In the genomic region with DNA sequence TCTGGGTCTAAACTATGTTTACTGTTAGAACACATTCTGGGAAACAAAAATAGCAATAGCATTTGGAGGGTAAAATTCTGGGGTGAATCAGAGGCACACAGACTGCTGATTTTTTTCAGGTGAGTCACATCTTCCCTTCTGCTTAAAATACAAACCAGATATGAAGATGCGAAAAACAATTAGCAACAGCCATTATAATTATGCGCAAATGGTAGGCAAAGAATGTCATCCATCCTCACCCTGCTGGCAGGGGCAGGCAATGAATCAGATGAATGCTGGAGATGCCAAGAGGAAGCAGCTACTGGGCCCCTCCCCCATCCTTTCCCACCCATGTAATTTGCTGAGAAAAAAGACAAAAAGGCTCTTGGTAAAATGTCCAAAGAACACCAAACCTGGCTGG, we compare ENCODE assay signal across 13 cellular contexts.
DNase-seq lines count a peak whose midpoint lies in the region; ATAC-seq and TF ChIP-seq lines count a peak whose summit lies in the region.
"Had no signal": no experiment of that assay in that cellular context is flagged by ENCODE, and none has a peak within 500 bp of the region (broad histone marks: within the 10 kb centered on the region; RNA-seq: fewer than 3 reads in every experiment).

No MANE protein-coding gene starts in this region.

- no peak for TF ChIP-seq CTCF in AG10803 (conservative IDR thresholded peaks at IDR 0.05; ENCODE audit: low read length)
- TF ChIP-seq CTCF in astrocyte of the spinal cord (IDR thresholded peaks at IDR 0.05; ENCODE audit: low read depth, low read length) = no peak

- ATAC-seq in GM21619 (IDR thresholded peaks at IDR 0.05; ENCODE audit: unreplicated experiment) (no peak), HG02981 (IDR thresholded peaks at IDR 0.05; ENCODE audit: unreplicated experiment) (no peak)
- ATAC-seq: K562 had no signal

- in situ Hi-C loops in astrocyte of the spinal cord (cut with HindIII; ENCODE audit: low sequenced_read_pairs) = no loop called here

- DNase-seq in AG10803 (ENCODE audit: low read depth) = peak; percentile 73
- DNase-seq in HK-2 (ENCODE audit: unreplicated experiment) = peak; percentile 3
- peak; percentile 47 for DNase-seq in astrocyte of the spinal cord (ENCODE audit: low read depth, low spot score)
- peak; percentile 69 for DNase-seq in islet precursor cell
- DNase-seq in NCI-H345 treated with DMSO at 0.1 percent for 48 hours (lab: John Stamatoyannopoulos, UW; ENCODE audit: unreplicated experiment) = no peak
- DNase-seq in NCI-H748 (lab: John Stamatoyannopoulos, UW; ENCODE audit: unreplicated experiment) = no peak
- DNase-seq: CD4-positive, alpha-beta memory T cell; kidney; NCI-H2029 treated with DMSO at 0.1 percent for 48 hours had no signal

- no peak overlapping the region for H3K4me3 ChIP-seq in AG10803 (ENCODE audit: low read length)
- no peak overlapping the region for H3K4me3 ChIP-seq in astrocyte of the spinal cord (ENCODE audit: low read depth, low read length)
- H3K4me3 ChIP-seq: ascending aorta, K562 had no signal

Comparison
In these comparisons a context has a peak if more than half of its experiments do, and no peak if none do; other contexts are left out.
1. DNase-seq: peak in AG10803 (single experiment), HK-2 (single experiment), astrocyte of the spinal cord (single experiment) and islet precursor cell (single experiment); none in NCI-H345 treated with DMSO at 0.1 percent for 48 hours (single experiment) and NCI-H748 (single experiment).